29 cellular contexts compared by ENCODE assay signal in the genomic region with DNA sequence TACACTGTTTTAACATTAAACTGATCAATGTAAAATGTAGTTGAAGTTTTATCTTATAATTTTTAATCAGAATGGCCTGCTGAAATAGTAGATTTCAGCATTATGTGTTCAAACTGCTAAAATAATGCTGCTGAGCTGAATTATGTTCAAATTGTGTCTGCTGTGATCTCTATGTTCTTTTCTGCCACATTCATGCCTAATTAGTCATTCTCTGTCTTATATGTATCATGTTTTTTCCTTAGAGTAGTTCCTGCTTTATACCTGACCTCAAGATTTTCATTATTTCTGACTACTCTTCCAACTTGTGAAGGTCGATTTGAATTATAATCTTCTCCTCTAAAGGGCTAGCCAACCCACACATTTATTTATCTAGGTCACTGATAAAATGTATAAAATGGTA.
"Had no signal": no experiment of that assay in that cellular context is flagged by ENCODE, and none has a peak within 500 bp of the region (broad histone marks: within the 10 kb centered on the region; RNA-seq: fewer than 3 reads in every experiment).

No MANE protein-coding gene starts in this region.

- H3K27ac ChIP-seq: ascending aorta, cardiac muscle cell, Peyer's patch, SJSA1 had no signal

- H3K36me3 Mint-ChIP-seq: activated naive CD8-positive, alpha-beta T cell treated with anti-CD3 and anti-CD28 coated beads for 36 hours had no signal

- H3K4me2 ChIP-seq: SK-N-SH had no signal

- H3K4me1 ChIP-seq: ascending aorta, Peyer's patch, SJSA1 had no signal

- H3K4me1 Mint-ChIP-seq: activated CD4-positive, alpha-beta T cell treated with anti-CD3 and anti-CD28 coated beads, Interleukin-2, amount 10 ng/mL, durations not matched to agents 24 days and 14 days; activated naive CD8-positive, alpha-beta T cell treated with anti-CD3 and anti-CD28 coated beads for 36 hours; activated T-helper 17 cell treated with anti-CD3 and anti-CD28 coated beads, Interleukin-2, amount 50 U/mL, for 72 hours; central memory CD8-positive, alpha-beta T cell had no signal

- H3K27me3 Mint-ChIP-seq: activated CD4-positive, alpha-beta T cell treated with anti-CD3 and anti-CD28 coated beads, Interleukin-2, amount 10 ng/mL, durations not matched to agents 24 days and 14 days; activated CD8-positive, alpha-beta T cell treated with anti-CD3 and anti-CD28 coated beads for 36 hours; activated naive CD8-positive, alpha-beta T cell treated with anti-CD3 and anti-CD28 coated beads for 36 hours; activated T-helper 17 cell treated with anti-CD3 and anti-CD28 coated beads, Interleukin-2, amount 50 U/mL, for 72 hours; central memory CD8-positive, alpha-beta T cell had no signal

- H3K4me3 ChIP-seq: ascending aorta, cardiac muscle cell, Peyer's patch, SJSA1 had no signal

- H3K36me3 ChIP-seq: ascending aorta, cardiac muscle cell, Peyer's patch, SJSA1 had no signal

- H3K4me3 Mint-ChIP-seq: activated CD4-positive, alpha-beta T cell treated with anti-CD3 and anti-CD28 coated beads, Interleukin-2, amount 10 ng/mL, durations not matched to agents 24 days and 14 days; activated CD8-positive, alpha-beta T cell treated with anti-CD3 and anti-CD28 coated beads for 36 hours; activated naive CD8-positive, alpha-beta T cell treated with anti-CD3 and anti-CD28 coated beads for 36 hours; activated T-cell treated with anti-CD3 and anti-CD28 coated beads, Interleukin-2, amount 50 U/mL, for 72 hours; activated T-helper 17 cell treated with anti-CD3 and anti-CD28 coated beads, Interleukin-2, amount 50 U/mL, for 72 hours; central memory CD8-positive, alpha-beta T cell; T-helper 1 cell treated with Interleukin-12 subunit alpha and Interleukin-12 subunit beta and Interleukin-4 antibody, amounts not matched to agents 30 μg/mL and 1 μg/mL, for 36 hours; T-helper 2 cell treated with Interferon-gamma antibody and Interleukin-4, amounts not matched to agents 5 μg/mL and 100 μg/mL, for 36 hours had no signal

- ATAC-seq: activated CD8-positive, alpha-beta T cell treated with anti-CD3 and anti-CD28 coated beads for 36 hours; activated T-cell treated with anti-CD3 and anti-CD28 coated beads, Interleukin-2, amount 50 U/mL, for 72 hours; activated T-helper 17 cell treated with anti-CD3 and anti-CD28 coated beads, Interleukin-2, amount 50 U/mL, for 72 hours; PC-3 had no signal

- DNase-seq: activated CD4-positive, alpha-beta T cell treated with anti-CD3 and anti-CD28 coated beads, Interleukin-2, amount 10 ng/mL, durations not matched to agents 24 days and 14 days; activated CD4-positive, alpha-beta T cell treated with anti-CD3 and anti-CD28 coated beads, Interleukin-2, amount 50 U/mL, for 4 hours; activated CD8-positive, alpha-beta T cell treated with anti-CD3 and anti-CD28 coated beads for 36 hours; activated effector memory CD4-positive, alpha-beta T cell treated with anti-CD3 and anti-CD28 coated beads, Interleukin-2, amount 50 U/mL, for 16 hours; activated naive CD4-positive, alpha-beta T cell; activated naive CD4-positive, alpha-beta T cell treated with anti-CD3 and anti-CD28 coated beads, Interleukin-2, amount 50 U/mL, for 16 hours; activated naive CD8-positive, alpha-beta T cell treated with anti-CD3 and anti-CD28 coated beads for 36 hours; activated T-cell treated with anti-CD3 and anti-CD28 coated beads, Interleukin-2, amount 50 U/mL, for 1 hour; activated T-cell treated with anti-CD3 and anti-CD28 coated beads, Interleukin-2, amount 50 U/mL, for 72 hours; amygdala; NCI-H1105; NCI-H1436; NCI-H1694 treated with DMSO at 0.1 percent for 48 hours; NCI-H2029; NCI-H345; NCI-H524 treated with DMSO at 0.1 percent for 48 hours; NK-92 treated with Interleukin-12 subunit alpha and Interleukin-12 subunit beta, amount 100 ng/mL, for 24 hours; PC-3; Peyer's patch; RPMI8226; SHP77 treated with DMSO at 0.1 percent for 48 hours; SK-N-SH had no signal

- H3K27me3 ChIP-seq: ascending aorta, cardiac muscle cell, Peyer's patch, SJSA1 had no signal

- H3K27ac Mint-ChIP-seq: activated CD4-positive, alpha-beta T cell treated with anti-CD3 and anti-CD28 coated beads, Interleukin-2, amount 10 ng/mL, durations not matched to agents 24 days and 14 days; activated CD8-positive, alpha-beta T cell treated with anti-CD3 and anti-CD28 coated beads for 36 hours; activated naive CD8-positive, alpha-beta T cell treated with anti-CD3 and anti-CD28 coated beads for 36 hours; activated T-cell treated with anti-CD3 and anti-CD28 coated beads, Interleukin-2, amount 50 U/mL, for 72 hours; activated T-helper 17 cell treated with anti-CD3 and anti-CD28 coated beads, Interleukin-2, amount 50 U/mL, for 72 hours; T-helper 1 cell treated with Interleukin-12 subunit alpha and Interleukin-12 subunit beta and Interleukin-4 antibody, amounts not matched to agents 30 μg/mL and 1 μg/mL, for 36 hours; T-helper 2 cell treated with Interferon-gamma antibody and Interleukin-4, amounts not matched to agents 5 μg/mL and 100 μg/mL, for 36 hours had no signal

- H3K9me3 ChIP-seq: ascending aorta, Peyer's patch, SK-N-SH had no signal

- H3K9me3 Mint-ChIP-seq: activated CD4-positive, alpha-beta T cell treated with anti-CD3 and anti-CD28 coated beads, Interleukin-2, amount 10 ng/mL, durations not matched to agents 24 days and 14 days; T-helper 1 cell treated with Interleukin-12 subunit alpha and Interleukin-12 subunit beta and Interleukin-4 antibody, amounts not matched to agents 30 μg/mL and 1 μg/mL, for 36 hours had no signal

- H3K9ac ChIP-seq: SK-N-SH had no signal
